30 cellular contexts compared by ENCODE assay signal in the genomic region with DNA sequence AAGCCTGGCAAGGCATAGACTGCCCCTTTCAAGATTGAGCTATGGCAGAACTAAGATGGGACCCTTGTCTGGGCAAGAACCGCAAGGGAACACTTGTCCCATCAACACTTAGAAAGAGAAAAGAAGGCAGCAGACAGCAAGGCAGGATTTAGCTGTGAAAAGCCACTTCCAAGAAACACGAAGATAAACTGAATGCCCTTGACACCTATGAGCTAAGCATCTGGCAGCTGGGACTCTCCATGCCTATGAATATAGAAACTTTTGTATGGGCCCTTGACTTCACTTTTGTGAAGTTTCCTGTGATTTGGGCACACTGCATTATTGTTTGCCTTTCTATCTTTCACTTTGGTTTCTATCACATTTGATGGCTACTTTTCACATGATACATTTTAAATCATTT. TPM values are rescaled to one million over a fixed set of nuclear protein-coding genes. Genes with fewer than 3 reads are reported as not detected.
"Had no signal": no experiment of that assay in that cellular context is flagged by ENCODE, and none has a peak within 500 bp of the region (broad histone marks: within the 10 kb centered on the region; RNA-seq: fewer than 3 reads in every experiment).

No MANE protein-coding gene starts in this region.

- H3K4me2 ChIP-seq: hepatocyte had no signal

- H3K4me3 ChIP-seq: colonic mucosa, coronary artery, dorsolateral prefrontal cortex, esophagus squamous epithelium, gastrocnemius medialis, gastroesophageal sphincter, heart left ventricle, heart right ventricle, hepatocyte had no signal

- H3K27me3 ChIP-seq: colonic mucosa, foreskin keratinocyte, gastroesophageal sphincter, hepatocyte had no signal

- FAIRE-seq: colon, endometrium, endothelial cell of umbilical vein, frontal cortex had no signal

- DNase-seq: colonic mucosa; cortex of kidney; dermis blood vessel endothelial cell; dorsolateral prefrontal cortex; effector CD4-positive, alpha-beta T cell; effector CD8-positive, alpha-beta T cell; effector memory CD4-positive, alpha-beta T cell; effector memory CD8-positive, alpha-beta T cell; endodermal cell; erythroblast; esophagus squamous epithelium; foreskin fibroblast; foreskin melanocyte; gastrocnemius medialis; glutamatergic neuron; heart left ventricle; heart right ventricle had no signal

- H3K4me1 ChIP-seq: colonic mucosa, esophagus squamous epithelium, foreskin keratinocyte, gastrocnemius medialis, gastroesophageal sphincter, heart left ventricle, heart right ventricle had no signal

- H2AFZ ChIP-seq: hepatocyte had no signal

- H3K9me3 ChIP-seq: colonic mucosa, gastrocnemius medialis had no signal

- H3K27ac ChIP-seq: colonic mucosa, coronary artery, dorsolateral prefrontal cortex, epithelial cell of prostate, esophagus squamous epithelium, foreskin keratinocyte, gastrocnemius medialis, gastroesophageal sphincter, heart left ventricle, heart right ventricle, hepatocyte had no signal

- H3K36me3 ChIP-seq: colonic mucosa, esophagus squamous epithelium, gastrocnemius medialis, gastroesophageal sphincter, heart left ventricle, heart right ventricle had no signal

- ATAC-seq: effector memory CD8-positive, alpha-beta T cell; esophagus mucosa; gastrocnemius medialis; gastroesophageal sphincter; heart left ventricle; heart right ventricle had no signal

- H3K79me2 ChIP-seq: hepatocyte had no signal

RNA-seq across cellular contexts. Expression of a gene that starts 24.9 kb away (rescaled TPM):
- total RNA-seq: dermis blood vessel endothelial cell, endothelial cell of umbilical vein, fibroblast of lung, fibroblast of villous mesenchyme, foreskin keratinocyte, glomerular endothelial cell had no signal
- polyA plus RNA-seq: endothelial cell of umbilical vein, foreskin keratinocyte had no signal
